Comparison of ENCODE assay signal across 8 cellular contexts in the genomic region with DNA sequence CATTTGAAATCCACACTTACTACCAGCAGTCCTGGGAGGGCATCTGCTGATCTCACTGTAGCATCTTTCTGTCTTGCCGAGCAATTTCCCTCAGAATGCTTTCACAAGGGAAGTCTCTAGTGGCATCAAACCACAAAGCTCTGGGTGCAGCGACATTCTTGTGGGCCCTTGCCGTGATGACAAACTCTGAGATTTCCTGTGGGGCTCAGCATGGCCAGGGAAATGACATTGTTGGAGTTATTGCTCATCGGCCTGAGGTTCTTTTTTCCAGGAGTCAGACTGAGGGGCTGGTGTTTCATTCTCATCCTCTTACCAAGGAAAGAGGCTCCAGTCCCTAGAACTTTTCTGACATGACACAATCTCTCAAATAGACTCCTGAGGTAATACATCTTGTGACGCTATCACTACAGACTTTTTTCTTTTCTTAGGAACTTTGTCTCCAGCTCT. TPM values are rescaled to one million over a fixed set of nuclear protein-coding genes. Genes with fewer than 3 reads are reported as not detected.
A peak's percentile ranks its signal among the peaks of the same experiment; 100 is the strongest.
DNase-seq lines count a peak whose midpoint lies in the region; ATAC-seq, FAIRE-seq and TF ChIP-seq lines count a peak whose summit lies in the region.

No MANE protein-coding gene starts in this region.

- H3K4me3 ChIP-seq in CD8-positive, alpha-beta T cell (ENCODE audit: low read depth, low read length): no peak overlapping the region
- H3K4me3 ChIP-seq in OCI-LY3 (ENCODE audit: low read length) (no peak overlapping the region), keratinocyte (ENCODE audit: control insufficient read depth in 2 of 3, extremely low read depth in 1 of 3, insufficient read depth in 2 of 3, low read depth in 1 of 3, low read length in 3 of 3) (peak overlapping the region in 2 of 3 experiments; percentile 38 to 42)

- peaks cover 17% of the 10 kb centered on the region for H3K36me3 Mint-ChIP-seq in CD8-positive, alpha-beta T cell
- H3K36me3 Mint-ChIP-seq in activated T-helper 1 cell treated with anti-CD3 and anti-CD28 coated beads, Interleukin-12 subunit alpha, Interleukin-12 subunit beta, Interleukin-2, Interleukin-4 antibody, amounts not matched to agents 30 ng/mL and 10 ng/mL and 1 ng/mL, durations not matched to agents 14 hours and 24 hours and 36 hours (ENCODE audit: low read depth): peaks cover 15% of the 10 kb centered on the region

- H3K9me1 ChIP-seq in keratinocyte (ENCODE audit: control insufficient read depth, extremely low read depth, insufficient read depth, low read length): no peaks in the 10 kb centered on the region

- peak overlapping the region; percentile 39 for H3K27ac Mint-ChIP-seq in CD8-positive, alpha-beta T cell
- H3K27ac Mint-ChIP-seq in activated T-helper 1 cell treated with anti-CD3 and anti-CD28 coated beads, Interleukin-12 subunit alpha, Interleukin-12 subunit beta, Interleukin-2, Interleukin-4 antibody, amounts not matched to agents 30 ng/mL and 10 ng/mL and 1 ng/mL, durations not matched to agents 14 hours and 24 hours and 36 hours: peak overlapping the region; percentile 78

- intact Hi-C loops in CD8-positive, alpha-beta T cell (cut with DNase I, micrococcal nuclease): no loop called here
- intact Hi-C loops in activated T-helper 1 cell treated with anti-CD3 and anti-CD28 coated beads, Interleukin-12 subunit alpha, Interleukin-12 subunit beta, Interleukin-2, Interleukin-4 antibody, amounts not matched to agents 30 ng/mL and 10 ng/mL and 1 ng/mL, durations not matched to agents 14 hours and 24 hours and 36 hours (cut with micrococcal nuclease): loop anchor here (1.0 to 10.0 kb wide), 8 partner anchors 10 to 386 kb away; partner anchors contain the start of genes ANKHD1, CYSTM1, HBEGF and PFDN1

- H3K4me1 Mint-ChIP-seq in CD8-positive, alpha-beta T cell (ENCODE audit: low read depth): peaks cover 30% of the 10 kb centered on the region
- H3K4me1 Mint-ChIP-seq in activated T-helper 1 cell treated with anti-CD3 and anti-CD28 coated beads, Interleukin-12 subunit alpha, Interleukin-12 subunit beta, Interleukin-2, Interleukin-4 antibody, amounts not matched to agents 30 ng/mL and 10 ng/mL and 1 ng/mL, durations not matched to agents 14 hours and 24 hours and 36 hours (ENCODE audit: low read depth): peaks cover 58% of the 10 kb centered on the region

- no peak overlapping the region for H3K27ac ChIP-seq in CD8-positive, alpha-beta T cell (ENCODE audit: low read depth, low read length)
- H3K27ac ChIP-seq in OCI-LY3 (ENCODE audit: low read length) (no peak overlapping the region), keratinocyte (ENCODE audit: control insufficient read depth, insufficient read depth, low read length) (peak overlapping the region; percentile 72)

- POLR2A ChIA-PET in CD8-positive, alpha-beta T cell (lab: Charles Lee): no interaction called here

- dilution Hi-C loops in keratinocyte (cut with MboI; ENCODE audit: extremely low pct_ligation_motif_present, low sequenced_read_pairs): no loop called here

- no peak overlapping the region for H3K9ac ChIP-seq in OCI-LY3 (ENCODE audit: low read length)
- H3K9ac ChIP-seq in keratinocyte (ENCODE audit: control insufficient read depth, extremely low read depth, insufficient read depth, low read length): peak overlapping the region; percentile 23

- no peaks in the 10 kb centered on the region for H3K9me3 ChIP-seq in CD8-positive, alpha-beta T cell (ENCODE audit: low read length)
- H3K9me3 ChIP-seq in OCI-LY3 (ENCODE audit: insufficient read depth, low read length): no peaks in the 10 kb centered on the region
- H3K9me3 ChIP-seq in keratinocyte (ENCODE audit: control insufficient read depth, low read depth, low read length): no peaks in the 10 kb centered on the region

- no peak for TF ChIP-seq CTCF in CD8-positive, alpha-beta T cell (IDR thresholded peaks at IDR 0.05)
- no peak for TF ChIP-seq CTCF in OCI-LY3 (IDR thresholded peaks at IDR 0.05; ENCODE audit: low read depth, low read length)
- TF ChIP-seq CTCF in keratinocyte (optimal IDR thresholded peaks at IDR 0.05 in 1 of 3, IDR thresholded peaks at IDR 0.05 in 1 of 3, conservative IDR thresholded peaks at IDR 0.05 in 1 of 3; ENCODE audit: extremely low read depth in 1 of 3, insufficient read depth in 2 of 3, low read length in 3 of 3): no peak

- H3K27me3 ChIP-seq in CD8-positive, alpha-beta T cell (ENCODE audit: insufficient read depth, low read length): no peaks in the 10 kb centered on the region
- H3K27me3 ChIP-seq in OCI-LY3 (ENCODE audit: low read depth, low read length) (no peaks in the 10 kb centered on the region), keratinocyte (ENCODE audit: control insufficient read depth, extremely low read depth, insufficient read depth, low read length) (no peaks in the 10 kb centered on the region)

- peak in 5 of 7 experiments; percentile 15 to 54 (median 39) for DNase-seq in CD8-positive, alpha-beta T cell
- DNase-seq in H4 (ENCODE audit: low spot score): peak; percentile 87
- peak; percentile 69 for DNase-seq in activated T-helper 1 cell treated with anti-CD3 and anti-CD28 coated beads, Interleukin-12 subunit alpha, Interleukin-12 subunit beta, Interleukin-2, Interleukin-4 antibody, amounts not matched to agents 30 ng/mL and 10 ng/mL and 1 ng/mL, durations not matched to agents 14 hours and 24 hours and 36 hours (ENCODE audit: low spot score)
- DNase-seq in keratinocyte (ENCODE audit: low read depth, low spot score): peak; percentile 53
- peak; percentile 58 to 83 for DNase-seq in stimulated activated CD8-positive, alpha-beta memory T cell treated with anti-CD3 and anti-CD28 coated beads, Interleukin-7, amount 100 ng/mL, for 48 hours (ENCODE audit: extremely low read depth in 1 of 2, low read depth in 1 of 2)
- no peak for DNase-seq in SHP77 (lab: John Stamatoyannopoulos, UW)

- CTCF ChIA-PET in CD8-positive, alpha-beta T cell (lab: Charles Lee): interaction anchor here (0.9 to 1.5 kb wide), 2 partner anchors 101 to 108 kb away, joined by 3 to 13 read pairs; no protein-coding TSS in a partner anchor

- no peaks in the 10 kb centered on the region for H3K9me3 Mint-ChIP-seq in CD8-positive, alpha-beta T cell
- no peaks in the 10 kb centered on the region for H3K9me3 Mint-ChIP-seq in activated T-helper 1 cell treated with anti-CD3 and anti-CD28 coated beads, Interleukin-12 subunit alpha, Interleukin-12 subunit beta, Interleukin-2, Interleukin-4 antibody, amounts not matched to agents 30 ng/mL and 10 ng/mL and 1 ng/mL, durations not matched to agents 14 hours and 24 hours and 36 hours

- FAIRE-seq in keratinocyte (lab: Jason Lieb, UNC): peak; percentile 75

- H3K79me2 ChIP-seq in OCI-LY3 (ENCODE audit: low read length): peaks cover 2% of the 10 kb centered on the region; the same call in 1 of the 2 replicates
- peaks cover 51% of the 10 kb centered on the region for H3K79me2 ChIP-seq in keratinocyte (ENCODE audit: control insufficient read depth, insufficient read depth, low read length)

- H3K4me3 Mint-ChIP-seq in CD8-positive, alpha-beta T cell: no peak overlapping the region
- H3K4me3 Mint-ChIP-seq in activated T-helper 1 cell treated with anti-CD3 and anti-CD28 coated beads, Interleukin-12 subunit alpha, Interleukin-12 subunit beta, Interleukin-2, Interleukin-4 antibody, amounts not matched to agents 30 ng/mL and 10 ng/mL and 1 ng/mL, durations not matched to agents 14 hours and 24 hours and 36 hours: peak overlapping the region; percentile 66

- peaks cover 14% of the 10 kb centered on the region for H3K4me1 ChIP-seq in CD8-positive, alpha-beta T cell (ENCODE audit: insufficient read depth, low read length)
- H3K4me1 ChIP-seq in OCI-LY3 (ENCODE audit: low read length) (peaks cover 29% of the 10 kb centered on the region), keratinocyte (ENCODE audit: control insufficient read depth, extremely low read depth, insufficient read depth, low read length) (peaks cover 44% of the 10 kb centered on the region)

- H4K20me1 ChIP-seq in OCI-LY3 (ENCODE audit: insufficient read depth, low read length) (peaks cover 26% of the 10 kb centered on the region), keratinocyte (ENCODE audit: control insufficient read depth, extremely low read depth, insufficient read depth, low read length) (no peaks in the 10 kb centered on the region)

- no peaks in the 10 kb centered on the region for H3K27me3 Mint-ChIP-seq in CD8-positive, alpha-beta T cell (ENCODE audit: low read depth)
- H3K27me3 Mint-ChIP-seq in activated T-helper 1 cell treated with anti-CD3 and anti-CD28 coated beads, Interleukin-12 subunit alpha, Interleukin-12 subunit beta, Interleukin-2, Interleukin-4 antibody, amounts not matched to agents 30 ng/mL and 10 ng/mL and 1 ng/mL, durations not matched to agents 14 hours and 24 hours and 36 hours (ENCODE audit: insufficient read depth): no peaks in the 10 kb centered on the region

- H2AFZ ChIP-seq in OCI-LY3 (ENCODE audit: low read depth, low read length) (no peak overlapping the region), keratinocyte (ENCODE audit: control insufficient read depth, low read length) (no peak overlapping the region)

- H3K36me3 ChIP-seq in CD8-positive, alpha-beta T cell (ENCODE audit: insufficient read depth, low read length): no peaks in the 10 kb centered on the region
- H3K36me3 ChIP-seq in OCI-LY3 (replicated peaks; ENCODE audit: low read depth, low read length) (peaks cover 3% of the 10 kb centered on the region), keratinocyte (ENCODE audit: control insufficient read depth in 2 of 2, extremely low read depth in 1 of 2, insufficient read depth in 2 of 2, low read length in 2 of 2) (peaks cover 0 to 14% of the 10 kb centered on the region in 2 experiments)

- peak; percentile 77 for ATAC-seq in CD8-positive, alpha-beta T cell
- no peak for ATAC-seq in HG02571 (IDR thresholded peaks at IDR 0.05; ENCODE audit: unreplicated experiment)

- H3K4me2 ChIP-seq in OCI-LY3 (ENCODE audit: low read length) (peak overlapping the region; percentile 28), keratinocyte (ENCODE audit: control insufficient read depth, extremely low read depth, insufficient read depth, low read depth, low read length) (peak overlapping the region; percentile 67)

RNA-seq across cellular contexts. Expression of gene PFDN1, which starts 51.4 kb away (rescaled TPM):
- total RNA-seq in CD8-positive, alpha-beta T cell: 10 to 100 TPM; 28.4 to 30.5 TPM
- 58.8 and 77.4 TPM in 2 replicates for total RNA-seq in H4 (2014; rRNA removed; shearing (Covaris generic))
- total RNA-seq in activated T-helper 1 cell treated with anti-CD3 and anti-CD28 coated beads, Interleukin-12 subunit alpha, Interleukin-12 subunit beta, Interleukin-2, Interleukin-4 antibody, amounts not matched to agents 30 ng/mL and 10 ng/mL and 1 ng/mL, durations not matched to agents 14 hours and 24 hours and 36 hours: 59.5 and 60.6 TPM in 2 replicates
- polyA plus RNA-seq in keratinocyte: 77.2 to 101 TPM (median 79.0 TPM) in 3 replicates
- 192 TPM for polyA plus RNA-seq in keratinocyte (2011; ENCODE audit: low read depth)
- 100 and 122 TPM in 2 replicates for polyA plus RNA-seq in keratinocyte (2011; cell fraction: cytosol; rRNA removed)
- 40.9 and 43.3 TPM in 2 replicates for polyA plus RNA-seq in keratinocyte (2011; cell fraction: nucleus; rRNA removed)
- polyA plus RNA-seq in keratinocyte (2012; ENCODE audit: low replicate concordance): 87.4 and 90.1 TPM in 2 replicates
- 79.0 to 84.7 TPM (median 83.4 TPM) in 3 replicates for polyA minus RNA-seq in keratinocyte
- 41.4 TPM for polyA minus RNA-seq in keratinocyte (2011; cell fraction: cytosol; rRNA and poly(A)+ RNA removed)
- polyA minus RNA-seq in keratinocyte (2011; cell fraction: nucleus; rRNA and poly(A)+ RNA removed): 15.2 and 19.6 TPM in 2 replicates

Comparison
In these comparisons a context has a peak if more than half of its experiments do, and no peak if none do; other contexts are left out.
1. DNase-seq: peak in CD8-positive, alpha-beta T cell (5 of 7), H4 (single experiment), activated T-helper 1 cell treated with anti-CD3 and anti-CD28 coated beads, Interleukin-12 subunit alpha, Interleukin-12 subunit beta, Interleukin-2, Interleukin-4 antibody, amounts not matched to agents 30 ng/mL and 10 ng/mL and 1 ng/mL, durations not matched to agents 14 hours and 24 hours and 36 hours (single experiment), keratinocyte (single experiment) and stimulated activated CD8-positive, alpha-beta memory T cell treated with anti-CD3 and anti-CD28 coated beads, Interleukin-7, amount 100 ng/mL, for 48 hours (2 of 2); none in SHP77 (0 of 2).
2. H3K4me3 ChIP-seq: peak in keratinocyte (2 of 3); none in CD8-positive, alpha-beta T cell (single experiment) and OCI-LY3 (single experiment).